8 cellular contexts compared by ENCODE assay signal in genomic region chr3:5426094-5426883, GRCh38.
DNase-seq lines count a peak whose midpoint lies in the region.

No MANE protein-coding gene starts in this region.

- no peaks in the 10 kb centered on the region for H3F3A ChIP-seq in GM23248 (ENCODE audit: insufficient read depth)

- no peak overlapping the region for H3K4me3 ChIP-seq in GM23248
- H3K4me3 ChIP-seq in skeletal muscle cell (ENCODE audit: low read depth, low read length): no peak overlapping the region

- H3K4me2 ChIP-seq in GM23248 (ENCODE audit: unreplicated experiment): no peak overlapping the region

- H3K36me3 ChIP-seq in GM23248 (ENCODE audit: low read depth): no peaks in the 10 kb centered on the region

- H2AFZ ChIP-seq in GM23248: peak overlapping the region; percentile 71

- no peaks in the 10 kb centered on the region for H4K20me1 ChIP-seq in GM23248 (ENCODE audit: insufficient read depth)

- H3K79me2 ChIP-seq in GM23248 (ENCODE audit: insufficient read depth): no peaks in the 10 kb centered on the region

- no peaks in the 10 kb centered on the region for H3K9me2 ChIP-seq in GM23248 (ENCODE audit: insufficient read depth)

- DNase-seq in G401 (ENCODE audit: low spot score) (peak; percentile 45), GM23248 (peak; percentile 77), M059J (ENCODE audit: low read depth) (peak; percentile 49), SW480 (ENCODE audit: low spot score) (peak; percentile 65), amniotic epithelial cell (ENCODE audit: low read depth) (peak; percentile 45), hepatic stellate cell (ENCODE audit: low spot score) (peak; percentile 20), skeletal muscle cell (ENCODE audit: low read depth) (peak; percentile 3), OCI-M2 (lab: John Stamatoyannopoulos, UW; ENCODE audit: unreplicated experiment) (no peak)

- no peaks in the 10 kb centered on the region for H3K9me3 ChIP-seq in GM23248 (ENCODE audit: low read depth)

- H3K27me3 ChIP-seq in GM23248 (replicated peaks; ENCODE audit: insufficient read depth): no peaks in the 10 kb centered on the region

- 24 to 25% methylated on average over 25 of the region's 25 CpGs for WGBS in GM23248 (ENCODE audit: low coverage in 1 of 2, low lambda C conversion rate in 2 of 2, missing lambda C conversion rate in 2 of 2), 2 experiments

- peak overlapping the region; percentile 27; the same call in 1 of the 2 replicates for H3K9ac ChIP-seq in GM23248

- H3K4me1 ChIP-seq in GM23248 (ENCODE audit: insufficient read depth): no peaks in the 10 kb centered on the region

- in situ Hi-C loops in G401 (cut with HindIII; ENCODE audit: low sequenced_read_pairs): no loop called here
- in situ Hi-C loops in GM23248 (cut with MboI): no loop called here

- H3K27ac ChIP-seq in GM23248: no peak overlapping the region
